Comparison of ENCODE assay signal across 20 cellular contexts in the genomic region with DNA sequence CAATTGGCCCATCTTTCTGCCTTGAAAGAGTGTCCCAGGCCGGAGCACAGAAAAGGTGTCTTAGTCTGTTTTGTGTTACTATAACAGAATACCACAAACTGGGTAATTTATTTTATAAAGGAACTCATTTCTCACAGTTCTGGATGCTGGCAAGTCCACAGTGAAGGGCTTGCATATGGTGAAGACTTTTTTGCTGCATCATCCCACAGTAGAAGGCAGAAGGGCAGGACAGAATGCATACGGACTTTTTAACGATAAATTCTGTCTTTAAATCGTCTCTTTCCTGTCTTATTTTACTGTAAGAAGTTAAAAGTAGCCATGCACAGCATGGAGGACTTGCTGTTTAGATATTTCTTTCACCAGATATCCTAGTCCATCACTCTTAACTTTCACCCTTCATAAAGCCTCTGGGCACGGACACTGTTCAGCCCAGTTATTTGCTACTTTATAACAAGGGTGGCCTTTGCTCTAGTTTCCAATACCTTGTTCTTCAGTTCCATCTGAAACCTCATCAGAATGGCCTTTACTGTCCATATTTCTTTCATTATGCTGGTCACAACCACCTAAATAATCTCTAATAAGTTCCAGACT. TPM values are rescaled to one million over a fixed set of nuclear protein-coding genes. Genes with fewer than 3 reads are reported as not detected.
DNase-seq lines count a peak whose midpoint lies in the region; ATAC-seq and TF ChIP-seq lines count a peak whose summit lies in the region.
"Had no signal": no experiment of that assay in that cellular context is flagged by ENCODE, and none has a peak within 500 bp of the region (broad histone marks: within the 10 kb centered on the region; RNA-seq: fewer than 3 reads in every experiment).

No MANE protein-coding gene starts in this region.

- intact Hi-C loops in dendritic cell treated with granulocyte-macrophage colony-stimulating factor and Interleukin-4, amounts not matched to agents 40 ng/mL and 50 ng/mL, for 4 days (cut with micrococcal nuclease): no loop called here

- H3K4me1 ChIP-seq in CD8-positive, alpha-beta memory T cell (ENCODE audit: insufficient read depth, low read length): no peaks in the 10 kb centered on the region
- H3K4me1 ChIP-seq in neutrophil (ENCODE audit: control insufficient read depth in 1 of 2, insufficient read depth in 1 of 2, low read depth in 1 of 2, low read length in 1 of 2): peaks cover 29 to 38% of the 10 kb centered on the region in 2 experiments
- H3K4me1 ChIP-seq: body of pancreas, colonic mucosa had no signal

- H3K27ac ChIP-seq in CD8-positive, alpha-beta memory T cell (ENCODE audit: low read depth, low read length): peak overlapping the region; percentile 60
- H3K27ac ChIP-seq in HL-60 (replicated peaks): peak overlapping the region; percentile 68
- peak overlapping the region; percentile 80 for H3K27ac ChIP-seq in neutrophil
- H3K27ac ChIP-seq: body of pancreas, colonic mucosa, stomach, VCaP had no signal

- peaks cover 4% of the 10 kb centered on the region for H3K36me3 ChIP-seq in CD8-positive, alpha-beta memory T cell (ENCODE audit: insufficient read depth, low read length)
- H3K36me3 ChIP-seq in neutrophil: peaks cover 3% of the 10 kb centered on the region
- H3K36me3 ChIP-seq: colonic mucosa had no signal

- H3K4me1 Mint-ChIP-seq in CD8-positive, alpha-beta memory T cell: no peaks in the 10 kb centered on the region
- H3K4me1 Mint-ChIP-seq in dendritic cell treated with granulocyte-macrophage colony-stimulating factor and Interleukin-4, amounts not matched to agents 40 ng/mL and 50 ng/mL, for 4 days (ENCODE audit: low read depth): peaks cover 60% of the 10 kb centered on the region

- H3K9me3 Mint-ChIP-seq in CD8-positive, alpha-beta memory T cell: no peaks in the 10 kb centered on the region
- H3K9me3 Mint-ChIP-seq in dendritic cell treated with granulocyte-macrophage colony-stimulating factor and Interleukin-4, amounts not matched to agents 40 ng/mL and 50 ng/mL, for 4 days: no peaks in the 10 kb centered on the region

- DNase-seq in CD8-positive, alpha-beta memory T cell: no peak
- no peak for DNase-seq in HL-60 (ENCODE audit: low read depth in 1 of 2, low spot score in 1 of 2)
- DNase-seq in activated CD8-positive, alpha-beta memory T cell treated with anti-CD3 and anti-CD28 coated beads, Interleukin-2, amount 50 U/mL, for 4 hours: no peak
- no peak for DNase-seq in germinal center (ENCODE audit: low spot score)
- DNase-seq: activated CD4-positive, alpha-beta T cell treated with anti-CD3 and anti-CD28 coated beads, Interleukin-2, amount 50 U/mL, for 1 hour; CD8-positive, alpha-beta T cell; colonic mucosa; left colon; NCI-H1105 treated with DMSO at 0.1 percent for 48 hours; NCI-H2081; SHP77 treated with DMSO at 0.1 percent for 48 hours; stimulated activated CD4-positive, alpha-beta T cell treated with anti-CD3 and anti-CD28 coated beads, Interleukin-12 subunit alpha, Interleukin-12 subunit beta, amount 100 ng/mL, for 4 hours; stomach had no signal

- TF ChIP-seq CTCF in HL-60 (IDR thresholded peaks at IDR 0.05; ENCODE audit: insufficient read depth, low read length): no peak
- TF ChIP-seq CTCF in neutrophil (IDR thresholded peaks at IDR 0.05): no peak

- H3K27me3 Mint-ChIP-seq in CD8-positive, alpha-beta memory T cell: peaks cover 0 to 3% of the 10 kb centered on the region in 2 donors
- H3K27me3 Mint-ChIP-seq in dendritic cell treated with granulocyte-macrophage colony-stimulating factor and Interleukin-4, amounts not matched to agents 40 ng/mL and 50 ng/mL, for 4 days: no peaks in the 10 kb centered on the region

- CTCF ChIA-PET in CD8-positive, alpha-beta memory T cell (lab: Charles Lee): interaction anchor here (1.4 kb wide), 1 partner anchor 10 kb away, joined by 3 read pairs; the partner anchor contains the start of gene EIF1B

- POLR2A ChIA-PET in CD8-positive, alpha-beta memory T cell (lab: Charles Lee): no interaction called here

- peaks cover 5 to 54% (median 19%) of the 10 kb centered on the region in 3 donors for H3K36me3 Mint-ChIP-seq in CD8-positive, alpha-beta memory T cell
- H3K36me3 Mint-ChIP-seq in dendritic cell treated with granulocyte-macrophage colony-stimulating factor and Interleukin-4, amounts not matched to agents 40 ng/mL and 50 ng/mL, for 4 days (ENCODE audit: low read depth): peaks cover 7% of the 10 kb centered on the region

- H3K27ac Mint-ChIP-seq in CD8-positive, alpha-beta memory T cell: no peak overlapping the region
- peak overlapping the region; percentile 73 for H3K27ac Mint-ChIP-seq in dendritic cell treated with granulocyte-macrophage colony-stimulating factor and Interleukin-4, amounts not matched to agents 40 ng/mL and 50 ng/mL, for 4 days
- H3K27ac Mint-ChIP-seq: CD8-positive, alpha-beta T cell had no signal

- H3K4me3 Mint-ChIP-seq in CD8-positive, alpha-beta memory T cell: no peak overlapping the region
- H3K4me3 Mint-ChIP-seq in dendritic cell treated with granulocyte-macrophage colony-stimulating factor and Interleukin-4, amounts not matched to agents 40 ng/mL and 50 ng/mL, for 4 days: no peak overlapping the region
- H3K4me3 Mint-ChIP-seq: CD8-positive, alpha-beta T cell had no signal

- H3K4me3 ChIP-seq in CD8-positive, alpha-beta memory T cell (ENCODE audit: low read length): no peak overlapping the region
- no peak overlapping the region for H3K4me3 ChIP-seq in HL-60 (replicated peaks; ENCODE audit: insufficient read depth, low read length)
- H3K4me3 ChIP-seq in neutrophil (ENCODE audit: low read depth in 1 of 2, low read length in 1 of 2): peak overlapping the region; percentile 1 to 49
- H3K4me3 ChIP-seq: body of pancreas, colonic mucosa, stomach, tibial nerve had no signal

- no peaks in the 10 kb centered on the region for H3K27me3 ChIP-seq in CD8-positive, alpha-beta memory T cell (ENCODE audit: insufficient read depth, low read length, poor library complexity, severe bottlenecking)
- H3K27me3 ChIP-seq in HL-60 (ENCODE audit: insufficient read depth, poor library complexity, severe bottlenecking): no peaks in the 10 kb centered on the region
- no peaks in the 10 kb centered on the region for H3K27me3 ChIP-seq in neutrophil
- H3K27me3 ChIP-seq: body of pancreas, colonic mucosa, stomach, tibial nerve had no signal

- H3K9me3 ChIP-seq in CD8-positive, alpha-beta memory T cell (ENCODE audit: low read length): no peaks in the 10 kb centered on the region
- no peaks in the 10 kb centered on the region for H3K9me3 ChIP-seq in neutrophil
- H3K9me3 ChIP-seq: colonic mucosa, stomach, tibial nerve had no signal

- ATAC-seq in HG02973 (IDR thresholded peaks at IDR 0.05; ENCODE audit: unreplicated experiment) (no peak), HG03175 (IDR thresholded peaks at IDR 0.05; ENCODE audit: unreplicated experiment) (no peak)
- ATAC-seq: CD8-positive, alpha-beta T cell; left colon had no signal

RNA-seq across cellular contexts. Expression of gene EIF1B, which starts 10.3 kb away (rescaled TPM):
- total RNA-seq in CD8-positive, alpha-beta memory T cell: 10 to 100 TPM; 76.4 to 81.4 TPM
- 57.1 TPM for polyA plus RNA-seq in CD8-positive, alpha-beta memory T cell

Comparison
In these comparisons a context has a peak if more than half of its experiments do, and no peak if none do; other contexts are left out.
1. H3K4me3 ChIP-seq: peak in neutrophil (2 of 2); none in CD8-positive, alpha-beta memory T cell (single experiment) and HL-60 (single experiment).
2. Peak in every context shown above with its lines, with median percentiles within 50 percentile points of each other: H3K27ac ChIP-seq.